In genomic region chr13:54206601-54207000, GRCh38 we compare ENCODE assay signal across 34 cellular contexts.
"Had no signal": no experiment of that assay in that cellular context is flagged by ENCODE, and none has a peak within 500 bp of the region (broad histone marks: within the 10 kb centered on the region; RNA-seq: fewer than 3 reads in every experiment).

No MANE protein-coding gene starts in this region.

- DNase-seq: Karpas-422, Kasumi-1, MG63, MM.1S, MV-4-11, NCI-H1048, NCI-H1092, NCI-H1092 treated with DMSO at 0.1 percent for 48 hours, NCI-H1105, NCI-H1105 treated with DMSO at 0.1 percent for 48 hours, NCI-H1417, NCI-H1417 treated with DMSO at 0.1 percent for 48 hours, NCI-H1436, NCI-H1436 treated with DMSO at 0.1 percent for 48 hours, NCI-H146, NCI-H1694, NCI-H1694 treated with DMSO at 0.1 percent for 48 hours, NCI-H187, NCI-H187 treated with DMSO at 0.1 percent for 48 hours, NCI-H2029, NCI-H2029 treated with DMSO at 0.1 percent for 48 hours, NCI-H2081, NCI-H2081 treated with DMSO at 0.1 percent for 48 hours, NCI-H2107, NCI-H2171, NCI-H2171 treated with DMSO at 0.1 percent for 48 hours, NCI-H2227 treated with DMSO at 0.1 percent for 48 hours, NCI-H226, NCI-H345, NCI-H446, NCI-H446 treated with DMSO at 0.1 percent for 48 hours, NCI-H510A, NCI-H510A treated with DMSO at 0.1 percent for 48 hours, NCI-H524 had no signal
